ENCODE assay signal across 31 cellular contexts in genomic region chr4:101042847-101043246, GRCh38.
"Had no signal": no experiment of that assay in that cellular context is flagged by ENCODE, and none has a peak within 500 bp of the region (broad histone marks: within the 10 kb centered on the region; RNA-seq: fewer than 3 reads in every experiment).

No MANE protein-coding gene starts in this region.

- H3K36me3 ChIP-seq: adrenal gland, breast epithelium, WERI-Rb-1 had no signal

- H3K4me1 ChIP-seq: adrenal gland, body of pancreas, breast epithelium, Peyer's patch had no signal

- DNase-seq: activated CD4-positive, alpha-beta memory T cell treated with anti-CD3 and anti-CD28 coated beads, Interleukin-2, amount 10 ng/mL, durations not matched to agents 7 days and 5 days; activated CD4-positive, alpha-beta T cell treated with anti-CD3 and anti-CD28 coated beads for 1 hour; activated CD4-positive, alpha-beta T cell treated with anti-CD3 and anti-CD28 coated beads for 48 hours; activated CD4-positive, CD25-positive, alpha-beta regulatory T cell; activated gamma-delta T cell; activated naive CD4-positive, alpha-beta T cell treated with Interleukin-2 at 50 U/mL for 16 hours; activated T-cell treated with anti-CD3 and anti-CD28 coated beads, Interleukin-2, amount 50 U/mL, for 24 hours; adrenal gland; body of pancreas; caudate nucleus; NCI-H1092 treated with DMSO at 0.1 percent for 48 hours; NCI-H1417; NCI-H146; NCI-H187; NCI-H2029 treated with DMSO at 0.1 percent for 48 hours; NCI-H2107; NCI-H2171; NCI-H510A; NCI-H526; NCI-H748 treated with DMSO at 0.1 percent for 48 hours; NK-92 treated with Interleukin-12 subunit alpha and Interleukin-12 subunit beta, amount 100 ng/mL, for 24 hours; PC-3; Peyer's patch; RPMI8226; SW 1271; T1000; WERI-Rb-1 had no signal

- H3K9me3 Mint-ChIP-seq: activated CD4-positive, alpha-beta memory T cell treated with anti-CD3 and anti-CD28 coated beads, Interleukin-2, amount 10 ng/mL, durations not matched to agents 7 days and 5 days; activated naive CD4-positive, alpha-beta T cell treated with anti-CD3 and anti-CD28 coated beads, Interleukin-2, amount 50 U/mL, for 72 hours; activated T-cell treated with anti-CD3 and anti-CD28 coated beads, Interleukin-2, amount 50 U/mL, for 24 hours; activated T-helper 2 cell treated with anti-CD3 and anti-CD28 coated beads, Interferon-gamma antibody, Interleukin-2, Interleukin-4, amounts not matched to agents 10 μg/mL and 5 μg/mL and 100 μg/mL, durations not matched to agents 14 hours and 24 hours and 36 hours had no signal

- H3K27me3 Mint-ChIP-seq: activated CD4-positive, alpha-beta memory T cell treated with anti-CD3 and anti-CD28 coated beads, Interleukin-2, amount 10 ng/mL, durations not matched to agents 7 days and 5 days; activated T-cell treated with anti-CD3 and anti-CD28 coated beads, Interleukin-2, amount 50 U/mL, for 24 hours had no signal

- H3K27ac Mint-ChIP-seq: activated CD4-positive, alpha-beta memory T cell treated with anti-CD3 and anti-CD28 coated beads, Interleukin-2, amount 10 ng/mL, durations not matched to agents 7 days and 5 days; activated naive CD4-positive, alpha-beta T cell treated with anti-CD3 and anti-CD28 coated beads, Interleukin-2, amount 50 U/mL, for 72 hours; activated T-cell treated with anti-CD3 and anti-CD28 coated beads, Interleukin-2, amount 50 U/mL, for 24 hours; activated T-helper 2 cell treated with anti-CD3 and anti-CD28 coated beads, Interferon-gamma antibody, Interleukin-2, Interleukin-4, amounts not matched to agents 10 μg/mL and 5 μg/mL and 100 μg/mL, durations not matched to agents 14 hours and 24 hours and 36 hours had no signal

- H3K27me3 ChIP-seq: adrenal gland, body of pancreas, breast epithelium, Peyer's patch had no signal

- H3K4me3 ChIP-seq: adrenal gland, body of pancreas, breast epithelium, Peyer's patch had no signal

- ATAC-seq: activated naive CD4-positive, alpha-beta T cell treated with anti-CD3 and anti-CD28 coated beads, Interleukin-2, amount 50 U/mL, for 72 hours; body of pancreas; PC-3 had no signal

- H3K27ac ChIP-seq: adrenal gland, body of pancreas, breast epithelium, Peyer's patch, WERI-Rb-1 had no signal

- FAIRE-seq: astrocyte had no signal

- H3K9me3 ChIP-seq: adrenal gland, body of pancreas, breast epithelium, Peyer's patch had no signal

- H3K4me3 Mint-ChIP-seq: activated CD4-positive, alpha-beta memory T cell treated with anti-CD3 and anti-CD28 coated beads, Interleukin-2, amount 10 ng/mL, durations not matched to agents 7 days and 5 days; activated T-cell treated with anti-CD3 and anti-CD28 coated beads, Interleukin-2, amount 50 U/mL, for 24 hours had no signal
